In the genomic region with DNA sequence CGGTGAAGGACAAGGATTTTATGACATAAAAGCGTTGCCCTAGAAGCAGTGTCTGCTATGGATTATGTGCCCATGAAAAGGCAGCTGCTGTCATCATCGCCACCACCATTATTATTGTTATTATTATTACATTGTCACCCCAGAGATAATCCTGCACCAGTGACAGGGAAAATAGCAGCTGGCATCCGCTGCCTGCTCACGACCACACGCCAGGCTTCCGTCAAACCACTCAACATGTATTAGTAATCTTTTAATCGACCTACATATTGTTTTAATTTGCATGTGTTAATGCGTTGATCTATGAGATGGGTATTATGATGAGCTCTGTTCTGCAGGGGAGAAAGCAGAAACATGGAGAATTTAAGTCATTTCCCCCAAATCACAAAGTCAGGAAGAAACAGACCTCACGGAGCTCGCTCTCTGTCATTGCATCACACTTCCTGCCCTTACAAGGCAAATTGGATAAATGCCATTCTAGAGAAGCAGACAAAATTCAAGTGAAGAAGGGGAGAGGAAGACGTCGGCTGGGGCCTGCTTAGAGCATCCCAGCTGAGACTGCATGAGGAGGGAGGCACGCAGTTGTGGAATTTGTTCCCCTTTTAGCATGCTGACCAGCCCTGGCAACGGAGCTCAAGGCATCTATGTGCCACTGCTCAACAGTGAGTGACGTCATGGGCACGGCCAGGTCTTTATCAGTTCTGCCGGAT, we compare ENCODE assay signal across 9 cellular contexts. TPM values are rescaled to one million over a fixed set of nuclear protein-coding genes. Genes with fewer than 3 reads are reported as not detected.
DNase-seq lines count a peak whose midpoint lies in the region; ATAC-seq and TF ChIP-seq lines count a peak whose summit lies in the region.
"Had no signal": no experiment of that assay in that cellular context is flagged by ENCODE, and none has a peak within 500 bp of the region (broad histone marks: within the 10 kb centered on the region; RNA-seq: fewer than 3 reads in every experiment).

A gene with protein sequence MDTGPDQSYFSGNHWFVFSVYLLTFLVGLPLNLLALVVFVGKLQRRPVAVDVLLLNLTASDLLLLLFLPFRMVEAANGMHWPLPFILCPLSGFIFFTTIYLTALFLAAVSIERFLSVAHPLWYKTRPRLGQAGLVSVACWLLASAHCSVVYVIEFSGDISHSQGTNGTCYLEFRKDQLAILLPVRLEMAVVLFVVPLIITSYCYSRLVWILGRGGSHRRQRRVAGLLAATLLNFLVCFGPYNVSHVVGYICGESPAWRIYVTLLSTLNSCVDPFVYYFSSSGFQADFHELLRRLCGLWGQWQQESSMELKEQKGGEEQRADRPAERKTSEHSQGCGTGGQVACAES (plus strand): TSS at position 594 of the 707 bp plus-strand sequence. CDS start 431 bp downstream, outside the sequence.

- H3K36me3 ChIP-seq in gastroesophageal sphincter (no peaks in the 10 kb centered on the region), sigmoid colon (no peaks in the 10 kb centered on the region)

- in situ Hi-C loops in SK-MEL-5 (cut with HindIII; ENCODE audit: low pct_unique_long_range_greater_than_20kb, low sequenced_read_pairs) = no loop called here

- WGBS in gastroesophageal sphincter (ENCODE audit: low coverage in 1 of 2), 2 donors = 40 to 42% methylated on average over 13 to 15 of the region's 18 CpGs
- WGBS in sigmoid colon, 2 donors = 56 to 66% methylated on average over 18 of the region's 18 CpGs

- H3K4me1 ChIP-seq in gastroesophageal sphincter (no peaks in the 10 kb centered on the region), sigmoid colon (peaks cover 0 to 7% (median 0%) of the 10 kb centered on the region in 4 donors)

- no peak for TF ChIP-seq EP300 in gastroesophageal sphincter (IDR thresholded peaks at IDR 0.05)
- TF ChIP-seq EP300 in sigmoid colon (IDR thresholded peaks at IDR 0.05) = no peak

- DNase-seq in GM04504 (ENCODE audit: low read depth) = peak; percentile 4
- DNase-seq in SK-MEL-5 (ENCODE audit: low read depth, low spot score) = peak; percentile 0
- peak; percentile 67 for DNase-seq in sigmoid colon
- no peak for DNase-seq in stimulated activated CD8-positive, alpha-beta memory T cell treated with anti-CD3 and anti-CD28 coated beads, Interleukin-4, amount 100 ng/mL, for 48 hours
- no peak for DNase-seq in superior temporal gyrus (ENCODE audit: extremely low spot score)
- DNase-seq: immature natural killer cell, NCI-H1436 had no signal

- ATAC-seq in gastroesophageal sphincter (peak; percentile 39), GM18498 (IDR thresholded peaks at IDR 0.05; ENCODE audit: unreplicated experiment) (no peak)

- intact Hi-C loops in sigmoid colon (cut with DNase I) = loop anchor here (10.0 kb wide), 1 partner anchor 107 kb away; no protein-coding TSS in a partner anchor

- H3K27me3 ChIP-seq in gastroesophageal sphincter (peaks cover 48% of the 10 kb centered on the region), sigmoid colon (no peaks in the 10 kb centered on the region)

- no peak for TF ChIP-seq POLR2A in gastroesophageal sphincter (IDR thresholded peaks at IDR 0.05)
- TF ChIP-seq POLR2A in sigmoid colon (IDR thresholded peaks at IDR 0.05) = no peak

- H3K27ac ChIP-seq in gastroesophageal sphincter (no peak within 1 kb of the TSS), sigmoid colon (no peak within 1 kb of the TSS)

- no peak for TF ChIP-seq CTCF in gastroesophageal sphincter (IDR thresholded peaks at IDR 0.05)
- no peak for TF ChIP-seq CTCF in sigmoid colon (IDR thresholded peaks at IDR 0.05)

- H3K9me3 ChIP-seq in gastroesophageal sphincter (no peaks in the 10 kb centered on the region), sigmoid colon (no peaks in the 10 kb centered on the region)

- H3K4me3 ChIP-seq in gastroesophageal sphincter = no peak within 1 kb of the TSS
- H3K4me3 ChIP-seq in sigmoid colon = no peak within 1 kb of the TSS

RNA-seq across cellular contexts. Expression of the gene that starts here (rescaled TPM):
- total RNA-seq in SK-MEL-5 (2014; rRNA removed; shearing (Covaris generic)) = not detected in 2 replicates
- 0.24 TPM in 1 of 2 replicates, not detected in the other for polyA plus RNA-seq in SK-MEL-5 (2015; cell fraction: cytosol; rRNA removed)
- not detected in 2 replicates for polyA plus RNA-seq in SK-MEL-5 (2015; cell fraction: nucleus; rRNA removed)
- under 1 TPM in 1 of 4 donors, not detected in 3; 0.13 TPM for total RNA-seq in gastroesophageal sphincter
- 1 to 10 TPM; 1.1 to 1.9 (median 1.5) TPM for total RNA-seq in sigmoid colon
- polyA plus RNA-seq in sigmoid colon = under 1 TPM in 1 of 3 donors, not detected in 2; 0.67 TPM
- polyA plus RNA-seq: immature natural killer cell had no signal

Comparison
In these comparisons a context has a peak if more than half of its experiments do, and no peak if none do; other contexts are left out.
1. Peak in DNase-seq in SK-MEL-5; RNA of the gene not detected or under 1 TPM.
2. Peak in ATAC-seq in gastroesophageal sphincter; RNA of the gene not detected or under 1 TPM.
3. DNase-seq: peak in GM04504 (single experiment) and sigmoid colon (single experiment); none in stimulated activated CD8-positive, alpha-beta memory T cell treated with anti-CD3 and anti-CD28 coated beads, Interleukin-4, amount 100 ng/mL, for 48 hours (single experiment) and superior temporal gyrus (single experiment).